ENCODE assay signal across 1 cellular context in the genomic region with DNA sequence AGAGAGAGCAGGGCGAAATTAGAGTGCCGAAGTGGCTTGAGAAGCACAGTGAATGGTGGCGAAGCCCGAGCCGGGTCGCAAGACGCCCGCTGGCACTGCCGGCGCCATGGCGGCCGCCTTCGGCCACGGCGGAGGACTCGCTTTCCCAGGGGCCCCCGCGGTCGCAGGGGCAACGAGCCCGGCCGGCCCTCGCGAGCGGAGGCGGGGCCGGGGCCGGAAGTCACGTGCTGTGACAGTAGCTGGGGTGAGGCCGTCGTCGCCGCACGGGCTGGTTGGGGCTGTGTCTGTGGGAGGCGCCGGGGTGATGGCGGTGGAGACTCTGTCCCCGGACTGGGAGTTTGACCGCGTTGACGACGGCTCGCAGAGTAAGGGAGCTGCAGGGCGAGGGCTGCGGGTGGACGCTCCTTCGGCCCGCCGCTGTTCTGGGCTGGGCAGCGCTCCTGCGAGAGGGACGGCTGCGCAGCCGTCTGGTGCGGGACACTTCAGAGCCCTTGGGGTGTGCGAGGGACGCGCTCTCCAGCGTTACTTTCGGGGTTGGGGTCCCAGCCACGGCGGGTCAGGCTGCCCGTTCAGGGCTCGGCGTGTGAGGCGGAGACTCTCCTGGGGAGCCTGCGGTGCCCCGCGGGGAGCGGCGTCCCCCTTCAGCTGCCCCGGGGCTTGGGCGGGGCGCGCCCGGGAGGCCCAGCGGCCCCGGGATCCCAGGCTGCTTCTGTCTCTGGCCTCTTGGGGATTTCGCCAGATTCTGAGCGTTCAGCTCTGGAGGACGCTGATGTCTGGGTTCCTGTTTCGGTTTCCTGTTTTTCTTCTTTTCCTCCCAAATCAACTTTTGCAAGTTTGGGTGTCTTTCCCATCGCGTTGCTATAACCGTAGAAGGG.
TF ChIP-seq lines count a peak whose summit lies in the region.

A gene with protein sequence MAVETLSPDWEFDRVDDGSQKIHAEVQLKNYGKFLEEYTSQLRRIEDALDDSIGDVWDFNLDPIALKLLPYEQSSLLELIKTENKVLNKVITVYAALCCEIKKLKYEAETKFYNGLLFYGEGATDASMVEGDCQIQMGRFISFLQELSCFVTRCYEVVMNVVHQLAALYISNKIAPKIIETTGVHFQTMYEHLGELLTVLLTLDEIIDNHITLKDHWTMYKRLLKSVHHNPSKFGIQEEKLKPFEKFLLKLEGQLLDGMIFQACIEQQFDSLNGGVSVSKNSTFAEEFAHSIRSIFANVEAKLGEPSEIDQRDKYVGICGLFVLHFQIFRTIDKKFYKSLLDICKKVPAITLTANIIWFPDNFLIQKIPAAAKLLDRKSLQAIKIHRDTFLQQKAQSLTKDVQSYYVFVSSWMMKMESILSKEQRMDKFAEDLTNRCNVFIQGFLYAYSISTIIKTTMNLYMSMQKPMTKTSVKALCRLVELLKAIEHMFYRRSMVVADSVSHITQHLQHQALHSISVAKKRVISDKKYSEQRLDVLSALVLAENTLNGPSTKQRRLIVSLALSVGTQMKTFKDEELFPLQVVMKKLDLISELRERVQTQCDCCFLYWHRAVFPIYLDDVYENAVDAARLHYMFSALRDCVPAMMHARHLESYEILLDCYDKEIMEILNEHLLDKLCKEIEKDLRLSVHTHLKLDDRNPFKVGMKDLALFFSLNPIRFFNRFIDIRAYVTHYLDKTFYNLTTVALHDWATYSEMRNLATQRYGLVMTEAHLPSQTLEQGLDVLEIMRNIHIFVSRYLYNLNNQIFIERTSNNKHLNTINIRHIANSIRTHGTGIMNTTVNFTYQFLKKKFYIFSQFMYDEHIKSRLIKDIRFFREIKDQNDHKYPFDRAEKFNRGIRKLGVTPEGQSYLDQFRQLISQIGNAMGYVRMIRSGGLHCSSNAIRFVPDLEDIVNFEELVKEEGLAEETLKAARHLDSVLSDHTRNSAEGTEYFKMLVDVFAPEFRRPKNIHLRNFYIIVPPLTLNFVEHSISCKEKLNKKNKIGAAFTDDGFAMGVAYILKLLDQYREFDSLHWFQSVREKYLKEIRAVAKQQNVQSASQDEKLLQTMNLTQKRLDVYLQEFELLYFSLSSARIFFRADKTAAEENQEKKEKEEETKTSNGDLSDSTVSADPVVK (plus strand): TSS at position 235 of the 875 bp plus-strand sequence. CDS start 70 bp downstream, at position 305.

TF ChIP-seq in A549, 52 proteins besides CTCF, POLR2A, EP300 and RAD21 (continued from another document):
- TF ChIP-seq, protein P1, sequence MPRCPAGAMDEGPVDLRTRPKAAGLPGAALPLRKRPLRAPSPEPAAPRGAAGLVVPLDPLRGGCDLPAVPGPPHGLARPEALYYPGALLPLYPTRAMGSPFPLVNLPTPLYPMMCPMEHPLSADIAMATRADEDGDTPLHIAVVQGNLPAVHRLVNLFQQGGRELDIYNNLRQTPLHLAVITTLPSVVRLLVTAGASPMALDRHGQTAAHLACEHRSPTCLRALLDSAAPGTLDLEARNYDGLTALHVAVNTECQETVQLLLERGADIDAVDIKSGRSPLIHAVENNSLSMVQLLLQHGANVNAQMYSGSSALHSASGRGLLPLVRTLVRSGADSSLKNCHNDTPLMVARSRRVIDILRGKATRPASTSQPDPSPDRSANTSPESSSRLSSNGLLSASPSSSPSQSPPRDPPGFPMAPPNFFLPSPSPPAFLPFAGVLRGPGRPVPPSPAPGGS (IDR thresholded peaks at IDR 0.05), result peak; percentile 93
- TF ChIP-seq, protein P2, sequence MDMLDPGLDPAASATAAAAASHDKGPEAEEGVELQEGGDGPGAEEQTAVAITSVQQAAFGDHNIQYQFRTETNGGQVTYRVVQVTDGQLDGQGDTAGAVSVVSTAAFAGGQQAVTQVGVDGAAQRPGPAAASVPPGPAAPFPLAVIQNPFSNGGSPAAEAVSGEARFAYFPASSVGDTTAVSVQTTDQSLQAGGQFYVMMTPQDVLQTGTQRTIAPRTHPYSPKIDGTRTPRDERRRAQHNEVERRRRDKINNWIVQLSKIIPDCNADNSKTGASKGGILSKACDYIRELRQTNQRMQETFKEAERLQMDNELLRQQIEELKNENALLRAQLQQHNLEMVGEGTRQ (IDR thresholded peaks at IDR 0.05), result peak; percentile 93
- TF ChIP-seq TFCP2L1 (CRISPR knock-in tag; IDR thresholded peaks at IDR 0.05), result peak; percentile 70; the same call in 1 of the 2 replicates
- TF ChIP-seq JUN (IDR thresholded peaks at IDR 0.05), result peak; percentile 88 to 95; a peak in 4 of 5 replicates
